In the genomic region with DNA sequence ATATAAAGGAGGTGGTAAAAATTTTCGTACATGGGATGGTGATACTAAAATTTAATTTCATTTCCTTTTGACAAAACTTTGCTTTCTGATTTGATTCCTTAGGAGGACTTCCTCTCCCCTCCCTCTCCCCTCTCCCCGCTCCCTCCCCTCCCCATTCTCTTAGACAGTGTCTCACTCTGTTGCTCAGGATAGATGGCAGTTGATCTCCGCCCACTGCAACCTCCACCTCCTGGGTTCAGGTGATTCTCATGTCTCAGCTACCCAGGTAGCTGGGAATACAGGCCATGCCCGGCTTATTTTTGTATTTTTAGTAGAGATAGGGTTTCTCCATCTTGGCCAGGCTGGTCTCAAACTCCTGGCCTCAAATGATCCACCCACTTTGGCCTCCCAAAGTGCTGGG, we compare ENCODE assay signal across 28 cellular contexts.
"Had no signal": no experiment of that assay in that cellular context is flagged by ENCODE, and none has a peak within 500 bp of the region (broad histone marks: within the 10 kb centered on the region; RNA-seq: fewer than 3 reads in every experiment).

No MANE protein-coding gene starts in this region.

- H3K27ac ChIP-seq: lower lobe of right lung, pancreas, prostate gland, skin epidermis, suprapubic skin, thoracic aorta, tibial artery, upper lobe of right lung had no signal

- DNase-seq: heart left ventricle; hypothalamus; islet precursor cell; lower lobe of right lung; mammary epithelial cell; midbrain; mucosa of descending colon; naive thymus-derived CD8-positive, alpha-beta T cell; pancreas; retina; right cardiac atrium; stimulated activated CD4-positive, alpha-beta T cell treated with anti-CD3 and anti-CD28 coated beads, Interleukin-12 subunit alpha, Interleukin-12 subunit beta, amount 100 ng/mL, for 4 hours; stimulated activated CD4-positive, alpha-beta T cell treated with anti-CD3 and anti-CD28 coated beads, Interleukin-15, amount 100 ng/mL, for 24 hours; stimulated activated CD4-positive, alpha-beta T cell treated with anti-CD3 and anti-CD28 coated beads, Interleukin-2, amount 100 ng/mL, for 24 hours; stimulated activated CD4-positive, alpha-beta T cell treated with anti-CD3 and anti-CD28 coated beads, Interleukin-4, amount 100 ng/mL, for 1 hour; stimulated activated naive CD4-positive, alpha-beta T cell; tibial artery; trophoblast cell; upper lobe of right lung had no signal

- H3K27me3 Mint-ChIP-seq: naive thymus-derived CD8-positive, alpha-beta T cell; stimulated activated naive CD8-positive, alpha-beta T cell treated with anti-CD3 and anti-CD28 coated beads, Interleukin-15, Interleukin-2, amounts not matched to agents 100 ng/mL and 50 ng/mL, for 24 hours had no signal

- ATAC-seq: left lobe of liver; lower lobe of right lung; mucosa of descending colon; naive thymus-derived CD8-positive, alpha-beta T cell; pancreas; sciatic nerve; upper lobe of right lung had no signal

- H3K4me3 Mint-ChIP-seq: nephron; neural crest cell; stimulated activated naive CD8-positive, alpha-beta T cell treated with anti-CD3 and anti-CD28 coated beads, Interleukin-15, Interleukin-2, amounts not matched to agents 100 ng/mL and 50 ng/mL, for 24 hours had no signal

- H3K27me3 ChIP-seq: heart left ventricle, pancreas, suprapubic skin, tibial artery, upper lobe of right lung had no signal

- H3K27ac Mint-ChIP-seq: stimulated activated naive CD8-positive, alpha-beta T cell treated with anti-CD3 and anti-CD28 coated beads, Interleukin-15, Interleukin-2, amounts not matched to agents 100 ng/mL and 50 ng/mL, for 24 hours had no signal

- H3K4me1 ChIP-seq: prostate gland had no signal

- H3K9me3 Mint-ChIP-seq: naive thymus-derived CD8-positive, alpha-beta T cell; nephron; neural crest cell; stimulated activated naive CD8-positive, alpha-beta T cell treated with anti-CD3 and anti-CD28 coated beads, Interleukin-15, Interleukin-2, amounts not matched to agents 100 ng/mL and 50 ng/mL, for 24 hours had no signal
